ENCODE assay signal across 28 cellular contexts in the genomic region with DNA sequence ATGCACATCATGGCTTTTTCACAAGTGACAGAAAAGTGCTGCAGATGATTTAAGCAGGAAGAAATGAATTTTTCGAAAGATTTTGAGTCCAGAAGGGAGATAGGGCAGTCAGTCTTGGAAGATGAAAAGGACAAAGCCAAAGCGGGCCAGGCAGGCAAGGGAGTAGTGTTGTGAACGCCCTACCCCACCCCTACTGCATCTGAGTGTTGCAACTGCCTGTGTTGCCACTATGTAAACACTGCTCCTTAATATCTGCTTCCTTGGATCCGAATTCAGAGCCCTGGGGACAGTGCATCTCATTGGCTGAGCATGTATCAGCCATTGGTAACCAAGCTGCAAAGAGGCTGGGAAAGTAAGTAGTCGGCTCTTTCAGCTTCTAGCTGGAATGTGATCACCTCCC. TPM values are rescaled to one million over a fixed set of nuclear protein-coding genes. Genes with fewer than 3 reads are reported as not detected.
"Had no signal": no experiment of that assay in that cellular context is flagged by ENCODE, and none has a peak within 500 bp of the region (broad histone marks: within the 10 kb centered on the region; RNA-seq: fewer than 3 reads in every experiment).

No MANE protein-coding gene starts in this region.

- H3K4me3 ChIP-seq: neural progenitor cell, ovary, psoas muscle, right lobe of liver, skin epidermis, smooth muscle cell, spleen, suprapubic skin, testis, tibial artery, upper lobe of left lung, vagina had no signal

- H3K27me3 ChIP-seq: neural progenitor cell, ovary, right lobe of liver, spleen, suprapubic skin, testis, tibial artery, upper lobe of left lung, vagina had no signal

- H3K36me3 ChIP-seq: neural progenitor cell, ovary, right lobe of liver, spleen, suprapubic skin, tibial artery, upper lobe of left lung, vagina had no signal

- H3K27ac ChIP-seq: neural progenitor cell, ovary, parathyroid adenoma, psoas muscle, right lobe of liver, skin epidermis, spleen, suprapubic skin, testis, tibial artery, upper lobe of left lung, vagina had no signal

- H3K9ac ChIP-seq: neural progenitor cell, parathyroid adenoma had no signal

- H3K4me1 ChIP-seq: neural progenitor cell, parathyroid adenoma, psoas muscle, right lobe of liver, spleen, suprapubic skin, testis, tibial artery, upper lobe of left lung, vagina had no signal

- DNase-seq: natural killer cell; occipital lobe; ovary; posterior cingulate gyrus; psoas muscle; right cardiac atrium; right lobe of liver; spleen; stimulated activated CD4-positive, alpha-beta T cell treated with anti-CD3 and anti-CD28 coated beads, Interleukin-12 subunit alpha, Interleukin-12 subunit beta, amount 100 ng/mL, for 4 hours; stimulated activated CD4-positive, alpha-beta T cell treated with anti-CD3 and anti-CD28 coated beads, Interleukin-1b, Interleukin-23, amount 100 ng/mL, for 48 hours; stimulated activated CD4-positive, alpha-beta T cell treated with anti-CD3 and anti-CD28 coated beads, Interleukin-4, amount 100 ng/mL, for 1 hour; stimulated activated CD4-positive, alpha-beta T cell treated with anti-CD3 and anti-CD28 coated beads, Interleukin-4, amount 100 ng/mL, for 4 hours; stimulated activated CD8-positive, alpha-beta memory T cell treated with anti-CD3 and anti-CD28 coated beads, Interleukin-4, amount 100 ng/mL, for 48 hours; stimulated activated naive CD4-positive, alpha-beta T cell; stimulated activated naive CD8-positive, alpha-beta T cell treated with anti-CD3 and anti-CD28 coated beads, Interleukin-15, amount 100 ng/mL, for 72 hours; stimulated activated naive CD8-positive, alpha-beta T cell treated with anti-CD3 and anti-CD28 coated beads, Interleukin-15, Interleukin-2, amounts not matched to agents 100 U/mL and 50 U/mL, for 24 hours; substantia nigra; testis; tibial artery; trophoblast cell; upper lobe of left lung had no signal

- H3K9me3 ChIP-seq: ovary, psoas muscle, right lobe of liver, suprapubic skin, testis, tibial artery, upper lobe of left lung, vagina had no signal

- ATAC-seq: natural killer cell; psoas muscle; right cardiac atrium; right lobe of liver; stimulated activated memory B cell treated with anti-CD40 and anti-IgM and Interleukin-4, amounts not matched to agents 10 μg/mL and 1 μg/mL and 100 μg/mL, for 72 hours; stimulated activated naive CD8-positive, alpha-beta T cell treated with anti-CD3 and anti-CD28 coated beads, Interleukin-15, amount 100 ng/mL, for 72 hours; stimulated activated naive CD8-positive, alpha-beta T cell treated with anti-CD3 and anti-CD28 coated beads, Interleukin-15, Interleukin-2, amounts not matched to agents 100 U/mL and 50 U/mL, for 24 hours had no signal

RNA-seq across cellular contexts. Expression of gene CNTN4, which starts 39.0 kb away (rescaled TPM):
- total RNA-seq: natural killer cell had no signal
